ENCODE assay signal across 9 cellular contexts in genomic region chr2:219252084-219252483, GRCh38. TPM values are rescaled to one million over a fixed set of nuclear protein-coding genes. Genes with fewer than 3 reads are reported as not detected.
A peak's percentile ranks its signal among the peaks of the same experiment; 100 is the strongest.
DNase-seq lines count a peak whose midpoint lies in the region; TF ChIP-seq lines count a peak whose summit lies in the region.
"Had no signal": no experiment of that assay in that cellular context is flagged by ENCODE, and none has a peak within 500 bp of the region (broad histone marks: within the 10 kb centered on the region; RNA-seq: fewer than 3 reads in every experiment).

No MANE protein-coding gene starts in this region.

- intact Hi-C loops in adrenal gland (cut with DNase I) (no loop called here), lower leg skin (cut with DNase I; ENCODE audit: low total_unique reads) (no loop called here)

- no peaks in the 10 kb centered on the region for H3K27me3 Mint-ChIP-seq in activated naive CD4-positive, alpha-beta T cell treated with anti-CD3 and anti-CD28 coated beads, Interleukin-2, amount 50 U/mL, for 24 hours

- no peaks in the 10 kb centered on the region for H3K9me3 Mint-ChIP-seq in activated naive CD4-positive, alpha-beta T cell treated with anti-CD3 and anti-CD28 coated beads, Interleukin-2, amount 50 U/mL, for 24 hours

- TF ChIP-seq POLR2A in adrenal gland (IDR thresholded peaks at IDR 0.05): no peak
- TF ChIP-seq POLR2A in lower leg skin (IDR thresholded peaks at IDR 0.05): no peak

- peaks cover 23% of the 10 kb centered on the region; the same call in 1 of the 2 replicates for H4K20me1 ChIP-seq in Karpas-422 (ENCODE audit: insufficient read depth, low read depth, low read length)

- H3K36me3 ChIP-seq in Karpas-422 (ENCODE audit: insufficient read depth, low read length): no peaks in the 10 kb centered on the region; the same call in 1 of the 2 replicates
- peaks cover 0 to 14% of the 10 kb centered on the region in 2 donors for H3K36me3 ChIP-seq in adrenal gland (replicated peaks in 1 of 2)

- peak; percentile 23 for DNase-seq in A172 (ENCODE audit: low spot score)
- no peak for DNase-seq in Karpas-422
- no peak for DNase-seq in GM03348 (ENCODE audit: low spot score)
- DNase-seq in adrenal gland: no peak
- DNase-seq in foreskin fibroblast: no peak
- DNase-seq in lower leg skin (ENCODE audit: low spot score in 2 of 2): no peak

- no peak for TF ChIP-seq CTCF in adrenal gland (IDR thresholded peaks at IDR 0.05)
- no peak for TF ChIP-seq CTCF in foreskin fibroblast (IDR thresholded peaks at IDR 0.05; ENCODE audit: low read depth, low read length)
- no peak for TF ChIP-seq CTCF in lower leg skin (IDR thresholded peaks at IDR 0.05)

- H3K4me3 ChIP-seq in Karpas-422 (ENCODE audit: low read length) (peak overlapping the region; percentile 92), mononuclear cell (ENCODE audit: low read length) (peak overlapping the region; percentile 96), adrenal gland (no peak overlapping the region), foreskin fibroblast (ENCODE audit: low read depth in 1 of 2, low read length in 2 of 2) (peak overlapping the region in 1 of 2 donors; percentile 52), lower leg skin (ENCODE audit: low read depth, poor library complexity, severe bottlenecking) (no peak overlapping the region)
- H3K4me3 ChIP-seq: SJSA1 had no signal

- H3K4me1 ChIP-seq in Karpas-422 (ENCODE audit: low read length): peaks cover 65% of the 10 kb centered on the region
- peaks cover 64% of the 10 kb centered on the region for H3K4me1 ChIP-seq in mononuclear cell (ENCODE audit: insufficient read depth, low read length)
- H3K4me1 ChIP-seq in adrenal gland (replicated peaks in 1 of 2): peaks cover 23 to 40% of the 10 kb centered on the region in 2 donors

- H3K9me3 ChIP-seq in Karpas-422 (ENCODE audit: low read length): no peaks in the 10 kb centered on the region
- H3K9me3 ChIP-seq in mononuclear cell (ENCODE audit: low read depth, low read length): no peaks in the 10 kb centered on the region
- H3K9me3 ChIP-seq in adrenal gland (replicated peaks in 1 of 3): no peaks in the 10 kb centered on the region

- peak overlapping the region; percentile 87 for H3K4me3 Mint-ChIP-seq in activated naive CD4-positive, alpha-beta T cell treated with anti-CD3 and anti-CD28 coated beads, Interleukin-2, amount 50 U/mL, for 24 hours

- H3K4me2 ChIP-seq in Karpas-422 (ENCODE audit: low read depth, low read length, poor library complexity, severe bottlenecking): peak overlapping the region; percentile 88

- H3K27ac Mint-ChIP-seq in activated naive CD4-positive, alpha-beta T cell treated with anti-CD3 and anti-CD28 coated beads, Interleukin-2, amount 50 U/mL, for 24 hours: peak overlapping the region; percentile 96

- H3K4me1 Mint-ChIP-seq in activated naive CD4-positive, alpha-beta T cell treated with anti-CD3 and anti-CD28 coated beads, Interleukin-2, amount 50 U/mL, for 24 hours: peaks cover 66% of the 10 kb centered on the region

- H3K79me2 ChIP-seq in Karpas-422 (ENCODE audit: low read length): peaks cover 30% of the 10 kb centered on the region

- H3K9me2 ChIP-seq in Karpas-422 (replicated peaks; ENCODE audit: insufficient read depth, low read length): no peaks in the 10 kb centered on the region

- H3K27me3 ChIP-seq in Karpas-422 (ENCODE audit: low read length) (no peaks in the 10 kb centered on the region), mononuclear cell (ENCODE audit: insufficient read depth, low read length) (no peaks in the 10 kb centered on the region), adrenal gland (no peaks in the 10 kb centered on the region)

- peak overlapping the region; percentile 83 for H3K9ac ChIP-seq in Karpas-422 (ENCODE audit: low read length)

- whole genome bisulfite sequencing in adrenal gland, 4 donors: 73 to 100% (median 75%) methylated on average over 2 to 5 of the region's 5 CpGs
- WGBS in lower leg skin, 2 donors: 35 to 43% methylated on average over 5 of the region's 5 CpGs

- H3K27ac ChIP-seq in Karpas-422 (ENCODE audit: low read length) (peak overlapping the region; percentile 71), adrenal gland (peak overlapping the region in 2 of 5 donors; percentile 86 to 93)
- H3K27ac ChIP-seq: SJSA1 had no signal

- H2AFZ ChIP-seq in Karpas-422 (ENCODE audit: low read length): no peak overlapping the region

- H3K36me3 Mint-ChIP-seq in activated naive CD4-positive, alpha-beta T cell treated with anti-CD3 and anti-CD28 coated beads, Interleukin-2, amount 50 U/mL, for 24 hours: peaks cover 16% of the 10 kb centered on the region

RNA-seq across cellular contexts. Expression of gene TUBA4B, which starts 1.0 kb away (rescaled TPM):
- not detected in 2 replicates for total RNA-seq in A172 (2014; rRNA removed; shearing (Covaris generic))
- total RNA-seq in Karpas-422 (2014; rRNA removed; shearing (Covaris generic); ENCODE audit: low replicate concordance): not detected in 2 replicates
- total RNA-seq in mononuclear cell (not detected), adrenal gland (under 1 TPM in 1 of 8 donors, not detected in 7; 0.14 TPM), lower leg skin (not detected)
- polyA plus RNA-seq in adrenal gland: under 1 TPM in 1 of 3 donors, not detected in 2; 0.07 TPM
- total RNA-seq: SJSA1 had no signal

RNA-seq across cellular contexts. Expression of gene TUBA4A, which starts 1.6 kb away (rescaled TPM):
- total RNA-seq in A172 (2014; rRNA removed; shearing (Covaris generic)): 106 and 115 TPM in 2 replicates
- 32.6 and 61.8 TPM in 2 replicates for total RNA-seq in Karpas-422 (2014; rRNA removed; shearing (Covaris generic); ENCODE audit: low replicate concordance)
- total RNA-seq in mononuclear cell: 108 TPM
- 100 to 1,000 TPM in 1 of 8 donors, 10 to 100 TPM in 7; 16.6 to 207 (median 25.9) TPM for total RNA-seq in adrenal gland
- polyA plus RNA-seq in adrenal gland: 100 to 1,000 TPM in 1 of 3 donors, 10 to 100 TPM in 2; 13.4 to 741 (median 39.6) TPM
- 100 to 1,000 TPM; 181 to 522 (median 240) TPM for total RNA-seq in lower leg skin

RNA-seq across cellular contexts. Expression of gene STK16, which starts 6.8 kb away (rescaled TPM):
- total RNA-seq in A172 (2014; rRNA removed; shearing (Covaris generic)): 16.3 and 23.1 TPM in 2 replicates
- total RNA-seq in Karpas-422 (2014; rRNA removed; shearing (Covaris generic); ENCODE audit: low replicate concordance): 22.8 and 30.7 TPM in 2 replicates
- total RNA-seq in mononuclear cell (18.5 TPM), adrenal gland (10 to 100 TPM; 19.2 to 55.8 (median 30.1) TPM), lower leg skin (10 to 100 TPM; 12.9 to 26.4 (median 13.8) TPM)
- polyA plus RNA-seq in adrenal gland: 10 to 100 TPM; 24.7 to 27.1 (median 26.8) TPM

RNA-seq across cellular contexts. Expression of gene GLB1L, which starts 6.8 kb away (rescaled TPM):
- total RNA-seq in A172 (2014; rRNA removed; shearing (Covaris generic)): 9.6 and 12.1 TPM in 2 replicates
- 4.3 and 6.4 TPM in 2 replicates for total RNA-seq in Karpas-422 (2014; rRNA removed; shearing (Covaris generic); ENCODE audit: low replicate concordance)
- total RNA-seq in mononuclear cell (3.4 TPM), adrenal gland (10 to 100 TPM in 6 of 8 donors, 1 to 10 TPM in 2; 6.3 to 25.0 (median 14.5) TPM), lower leg skin (1 to 10 TPM; 1.6 to 7.7 (median 3.9) TPM)
- polyA plus RNA-seq in adrenal gland: 10 to 100 TPM; 12.6 to 18.1 (median 14.9) TPM

RNA-seq across cellular contexts. Expression of gene ANKZF1, which starts 22.5 kb away (rescaled TPM):
- total RNA-seq in A172 (2014; rRNA removed; shearing (Covaris generic)): 23.6 and 24.7 TPM in 2 replicates
- 159 and 230 TPM in 2 replicates for total RNA-seq in Karpas-422 (2014; rRNA removed; shearing (Covaris generic); ENCODE audit: low replicate concordance)
- total RNA-seq in mononuclear cell: 45.4 TPM
- total RNA-seq in adrenal gland: 10 to 100 TPM; 11.5 to 60.1 (median 37.6) TPM
- polyA plus RNA-seq in adrenal gland: 10 to 100 TPM; 15.0 to 93.1 (median 50.4) TPM
- total RNA-seq in lower leg skin: 10 to 100 TPM; 45.9 to 97.6 (median 52.5) TPM

Comparison
In these comparisons a context has a peak if more than half of its experiments do, and no peak if none do; other contexts are left out.
1. H3K4me3 ChIP-seq: peak in Karpas-422 (single experiment) and mononuclear cell (single experiment); none in adrenal gland (0 of 4) and lower leg skin (single experiment).